10 cellular contexts compared by ENCODE assay signal in genomic region chr19:8611890-8612806, GRCh38. TPM values are rescaled to one million over a fixed set of nuclear protein-coding genes. Genes with fewer than 3 reads are reported as not detected.
A peak's percentile ranks its signal among the peaks of the same experiment; 100 is the strongest.
DNase-seq lines count a peak whose midpoint lies in the region; ATAC-seq and TF ChIP-seq lines count a peak whose summit lies in the region.
"Had no signal": no experiment of that assay in that cellular context is flagged by ENCODE, and none has a peak within 500 bp of the region (broad histone marks: within the 10 kb centered on the region; RNA-seq: fewer than 3 reads in every experiment).

No MANE protein-coding gene starts in this region.

- in situ Hi-C loops in gastrocnemius medialis (cut with MboI; ENCODE audit: low sequenced_read_pairs in 4 of 4), result no loop called here

- H3K27me3 ChIP-seq in gastroesophageal sphincter (no peaks in the 10 kb centered on the region), gastrocnemius medialis (peaks cover 7 to 14% (median 9%) of the 10 kb centered on the region in 3 donors)
- H3K27me3 ChIP-seq: cardiac muscle cell had no signal

- ATAC-seq in gastroesophageal sphincter (peak; percentile 64), gastrocnemius medialis (peak; percentile 17 to 55), GM18517 (IDR thresholded peaks at IDR 0.05; ENCODE audit: unreplicated experiment) (no peak), HG02885 (IDR thresholded peaks at IDR 0.05; ENCODE audit: poor library complexity, unreplicated experiment) (no peak)

- TF ChIP-seq CTCF in gastroesophageal sphincter (IDR thresholded peaks at IDR 0.05), result no peak
- no peak for TF ChIP-seq CTCF in gastrocnemius medialis (IDR thresholded peaks at IDR 0.05 in 4 of 5, conservative IDR thresholded peaks at IDR 0.05 in 1 of 5)

- H3K4me1 ChIP-seq in gastroesophageal sphincter, result peaks cover 0 to 47% (median 13%) of the 10 kb centered on the region in 3 donors
- peaks cover 0 to 4% of the 10 kb centered on the region in 2 donors for H3K4me1 ChIP-seq in gastrocnemius medialis

- H3K27ac ChIP-seq in gastroesophageal sphincter (peak overlapping the region in 3 of 4 donors; percentile 75 to 85 (median 81)), gastrocnemius medialis (peak overlapping the region; percentile 10 to 49 (median 32))
- H3K27ac ChIP-seq: cardiac muscle cell had no signal

- intact Hi-C loops in gastrocnemius medialis (cut with DNase I; ENCODE audit: low total_unique reads), result no loop called here

- TF ChIP-seq EP300 in gastroesophageal sphincter (IDR thresholded peaks at IDR 0.05), result no peak

- H3K4me3 ChIP-seq in gastroesophageal sphincter (no peak overlapping the region), gastrocnemius medialis (no peak overlapping the region)
- H3K4me3 ChIP-seq: cardiac muscle cell had no signal

- WGBS in gastroesophageal sphincter (ENCODE audit: low coverage in 1 of 2), 2 donors, result 40 to 62% methylated on average over 3 to 7 of the region's 12 CpGs

- DNase-seq in H4 (ENCODE audit: low spot score) (peak; percentile 60), RPMI7951 (ENCODE audit: low read depth) (peak; percentile 26), gastrocnemius medialis (peak; percentile 16 to 55), erythroblast (lab: John Stamatoyannopoulos, UW) (no peak), NCI-H526 (lab: John Stamatoyannopoulos, UW) (no peak)
- DNase-seq: occipital lobe had no signal

- H3K36me3 ChIP-seq in gastroesophageal sphincter, result no peaks in the 10 kb centered on the region
- no peaks in the 10 kb centered on the region for H3K36me3 ChIP-seq in gastrocnemius medialis
- H3K36me3 ChIP-seq: cardiac muscle cell had no signal

- TF ChIP-seq POLR2A in gastroesophageal sphincter (IDR thresholded peaks at IDR 0.05) (no peak), gastrocnemius medialis (IDR thresholded peaks at IDR 0.05) (no peak), erythroblast (IDR thresholded peaks at IDR 0.05; ENCODE audit: low read length) (no peak)

- H3K9me3 ChIP-seq in gastroesophageal sphincter (no peaks in the 10 kb centered on the region), gastrocnemius medialis (no peaks in the 10 kb centered on the region)

RNA-seq across cellular contexts. Expression of gene ADAMTS10, which starts 1.6 kb away (rescaled TPM):
- 0.62 and 0.83 TPM in 2 replicates for total RNA-seq in H4 (2014; rRNA removed; shearing (Covaris generic))
- not detected in 2 replicates for total RNA-seq in RPMI7951 (2014; rRNA removed; shearing (Covaris generic))
- total RNA-seq in gastroesophageal sphincter (10 to 100 TPM; 15.7 to 45.3 (median 22.8) TPM), gastrocnemius medialis (1 to 10 TPM; 2.2 to 7.7 (median 3.6) TPM)

RNA-seq across cellular contexts. Expression of gene NFILZ, which starts 18.3 kb away (rescaled TPM):
- not detected in 2 replicates for total RNA-seq in H4 (2014; rRNA removed; shearing (Covaris generic))
- total RNA-seq in RPMI7951 (2014; rRNA removed; shearing (Covaris generic)), result not detected in 2 replicates
- not detected for total RNA-seq in gastroesophageal sphincter
- not detected for total RNA-seq in gastrocnemius medialis
- total RNA-seq: cardiac muscle cell, occipital lobe had no signal

RNA-seq across cellular contexts. Expression of gene MYO1F, which starts 34.9 kb away (rescaled TPM):
- 0.17 TPM in 1 of 2 replicates, not detected in the other for total RNA-seq in H4 (2014; rRNA removed; shearing (Covaris generic))
- total RNA-seq in RPMI7951 (2014; rRNA removed; shearing (Covaris generic)), result 0.36 and 0.49 TPM in 2 replicates
- total RNA-seq in gastroesophageal sphincter (10 to 100 TPM in 2 of 4 donors, 1 to 10 TPM in 2; 5.4 to 41.5 (median 10.3) TPM), gastrocnemius medialis (1 to 10 TPM in 3 of 4 donors, under 1 TPM in 1; 0.24 to 4.0 (median 1.8) TPM)

Comparison
In these comparisons a context has a peak if more than half of its experiments do, and no peak if none do; other contexts are left out.
1. DNase-seq: peak in H4 (single experiment), RPMI7951 (single experiment) and gastrocnemius medialis (2 of 2); none in erythroblast (0 of 2) and NCI-H526 (0 of 2).
2. ATAC-seq: peak in gastroesophageal sphincter (single experiment) and gastrocnemius medialis (2 of 2); none in GM18517 (single experiment) and HG02885 (single experiment).